Comparison of ENCODE assay signal across 8 cellular contexts in the genomic region with DNA sequence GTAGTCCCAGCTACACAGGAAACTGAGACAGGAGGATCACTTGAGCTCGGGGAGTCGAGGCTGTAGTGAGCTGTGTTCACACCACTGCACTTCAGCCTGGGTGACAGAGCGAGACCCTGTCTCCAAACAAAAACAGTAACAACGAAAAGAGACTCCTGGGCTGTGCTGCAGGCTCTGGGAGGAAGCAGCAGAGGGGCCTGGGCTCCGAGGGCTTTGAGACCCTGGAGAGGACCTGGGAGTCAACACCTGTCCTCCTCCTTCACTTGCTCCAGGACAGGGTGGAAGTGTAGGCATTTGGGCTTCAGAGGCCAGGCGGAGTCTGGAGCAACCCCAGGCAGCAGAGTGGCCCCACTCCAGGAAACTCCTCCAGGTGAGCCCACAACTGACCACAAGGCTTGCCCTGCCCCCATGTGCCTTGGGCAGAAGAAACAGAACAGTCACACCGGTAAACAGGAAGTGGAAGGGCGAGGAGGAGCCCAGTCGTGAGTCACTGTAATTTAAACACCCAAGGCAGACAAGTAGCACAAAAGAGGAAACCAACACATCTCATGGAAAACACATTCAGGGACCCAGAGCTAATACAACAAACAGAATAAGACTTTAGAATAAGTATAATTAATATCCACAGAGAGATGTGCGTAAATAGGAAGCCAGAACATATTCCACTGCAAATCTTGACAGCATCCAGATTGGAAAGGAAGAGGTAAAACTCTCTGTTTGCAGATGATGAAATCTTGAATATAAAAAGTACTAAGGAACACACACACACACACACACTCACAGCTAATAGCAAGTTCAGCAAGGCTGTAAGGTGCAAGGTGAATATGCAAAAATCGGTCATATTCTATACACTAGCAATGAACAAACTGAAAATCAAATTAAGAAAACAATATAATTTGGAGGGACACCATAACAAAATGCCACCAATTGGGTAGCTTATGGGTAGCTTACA. TPM values are rescaled to one million over a fixed set of nuclear protein-coding genes. Genes with fewer than 3 reads are reported as not detected.
A peak's percentile ranks its signal among the peaks of the same experiment; 100 is the strongest.
DNase-seq lines count a peak whose midpoint lies in the region; ATAC-seq lines count a peak whose summit lies in the region.

No MANE protein-coding gene starts in this region.

- peak overlapping the region; percentile 88 for H3K27ac Mint-ChIP-seq in activated CD4-positive, alpha-beta memory T cell treated with anti-CD3 and anti-CD28 coated beads, Interleukin-2, amount 10 ng/mL, durations not matched to agents 7 days and 5 days

- POLR2A ChIA-PET in activated CD4-positive, alpha-beta memory T cell treated with anti-CD3 and anti-CD28 coated beads, Interleukin-2, amount 10 ng/mL, durations not matched to agents 7 days and 5 days (lab: Charles Lee) = interaction anchor here (0.8 to 2.5 kb wide), 20 partner anchors 9 to 166 kb away, joined by 3 to 19 read pairs (median 4); a partner anchor contains a TSS

- no peak overlapping the region for H3K4me3 ChIP-seq in MG63

- H3K36me3 Mint-ChIP-seq in activated CD4-positive, alpha-beta memory T cell treated with anti-CD3 and anti-CD28 coated beads, Interleukin-2, amount 10 ng/mL, durations not matched to agents 7 days and 5 days (ENCODE audit: low read depth) = no peaks in the 10 kb centered on the region

- H3K4me3 Mint-ChIP-seq in activated CD4-positive, alpha-beta memory T cell treated with anti-CD3 and anti-CD28 coated beads, Interleukin-2, amount 10 ng/mL, durations not matched to agents 7 days and 5 days = peak overlapping the region; percentile 26

- H3K9me3 Mint-ChIP-seq in activated CD4-positive, alpha-beta memory T cell treated with anti-CD3 and anti-CD28 coated beads, Interleukin-2, amount 10 ng/mL, durations not matched to agents 7 days and 5 days = no peaks in the 10 kb centered on the region

- H3K9me3 ChIP-seq in MG63 = no peaks in the 10 kb centered on the region

- no peaks in the 10 kb centered on the region for H3K36me3 ChIP-seq in MG63

- peaks cover 9% of the 10 kb centered on the region for H3K27me3 Mint-ChIP-seq in activated CD4-positive, alpha-beta memory T cell treated with anti-CD3 and anti-CD28 coated beads, Interleukin-2, amount 10 ng/mL, durations not matched to agents 7 days and 5 days

- peaks cover 58% of the 10 kb centered on the region for H3K4me1 Mint-ChIP-seq in activated CD4-positive, alpha-beta memory T cell treated with anti-CD3 and anti-CD28 coated beads, Interleukin-2, amount 10 ng/mL, durations not matched to agents 7 days and 5 days

- peaks cover 5% of the 10 kb centered on the region; the same call in 1 of the 2 replicates for H3K27me3 ChIP-seq in MG63

- CTCF ChIA-PET in activated CD4-positive, alpha-beta memory T cell treated with anti-CD3 and anti-CD28 coated beads, Interleukin-2, amount 10 ng/mL, durations not matched to agents 7 days and 5 days (lab: Charles Lee) = interaction anchor here (0.6 to 2.8 kb wide), 9 partner anchors 18 to 147 kb away, joined by 3 to 20 read pairs (median 4); a partner anchor contains a TSS

- peak; percentile 87 for ATAC-seq in GM21529 (IDR thresholded peaks at IDR 0.05; ENCODE audit: unreplicated experiment)

- DNase-seq in DMS153 (lab: John Stamatoyannopoulos, UW) (peak; percentile 63), MG63 (peak; percentile 51), kidney tubule cell (ENCODE audit: low spot score) (peak; percentile 85), middle frontal gyrus (ENCODE audit: extremely low spot score, low spot score) (no peak), NCI-H524 (lab: John Stamatoyannopoulos, UW) (no peak), NCI-H524 treated with DMSO at 0.1 percent for 48 hours (lab: John Stamatoyannopoulos, UW) (no peak)
- peak; percentile 86 for DNase-seq in activated CD4-positive, alpha-beta memory T cell treated with anti-CD3 and anti-CD28 coated beads, Interleukin-2, amount 10 ng/mL, durations not matched to agents 7 days and 5 days

RNA-seq across cellular contexts. Expression of a gene that starts 20.5 kb away (rescaled TPM):
- total RNA-seq in MG63 (2014; rRNA removed; shearing (Covaris generic); ENCODE audit: low replicate concordance) = 0.30 TPM in 1 of 2 replicates, not detected in the other
- total RNA-seq in activated CD4-positive, alpha-beta memory T cell treated with anti-CD3 and anti-CD28 coated beads, Interleukin-2, amount 10 ng/mL, durations not matched to agents 7 days and 5 days = 1 to 10 TPM; 4.4 to 6.6 TPM

Comparison
In these comparisons a context has a peak if more than half of its experiments do, and no peak if none do; other contexts are left out.
1. DNase-seq: peak in DMS153 (single experiment), MG63 (single experiment), activated CD4-positive, alpha-beta memory T cell treated with anti-CD3 and anti-CD28 coated beads, Interleukin-2, amount 10 ng/mL, durations not matched to agents 7 days and 5 days (single experiment) and kidney tubule cell (single experiment); none in middle frontal gyrus (single experiment), NCI-H524 (0 of 2) and NCI-H524 treated with DMSO at 0.1 percent for 48 hours (single experiment).